ENCODE assay signal across 8 cellular contexts in the genomic region with DNA sequence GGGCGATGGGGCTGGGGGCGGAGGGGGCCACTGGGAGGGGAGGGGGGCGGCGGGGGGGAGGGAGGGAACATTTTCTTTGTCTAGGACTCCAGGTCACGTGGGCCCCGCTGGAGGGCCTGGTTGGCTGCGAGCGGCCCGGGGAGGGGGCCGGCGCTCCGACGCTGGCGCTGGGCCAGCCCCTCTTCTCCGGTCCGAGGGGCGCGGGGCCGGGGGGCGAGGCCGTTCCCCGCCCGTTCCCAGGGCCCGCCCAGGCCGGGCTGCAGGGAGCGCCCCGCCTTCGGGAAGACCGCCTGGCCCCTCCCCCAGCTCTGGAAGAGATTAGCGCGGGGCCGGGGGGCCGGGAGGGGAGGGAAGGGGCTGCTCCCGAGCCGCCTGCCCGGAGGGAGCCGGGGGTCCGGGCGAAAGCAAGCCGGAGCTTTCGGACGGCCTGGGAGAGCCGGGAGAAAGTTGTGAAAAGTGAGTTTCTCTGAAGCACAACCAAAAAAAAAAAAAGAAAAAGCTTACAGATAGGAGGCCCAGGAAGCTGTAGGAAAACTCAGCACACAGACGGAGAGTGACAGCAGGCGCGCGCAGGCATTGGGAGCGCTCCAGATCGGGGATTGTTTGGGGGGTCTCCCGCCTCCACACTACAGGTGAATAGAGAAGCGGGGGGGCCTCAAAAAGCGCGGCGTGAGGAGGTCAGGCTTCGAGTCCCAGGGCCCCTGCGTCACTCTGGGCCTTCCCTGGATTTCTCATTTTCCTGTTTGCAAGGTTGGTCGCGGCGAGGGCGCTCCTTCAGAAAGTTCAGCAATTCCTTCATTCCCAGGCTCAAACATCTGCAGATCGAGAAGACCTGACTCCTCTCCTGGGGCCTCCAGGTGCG.
A peak's percentile ranks its signal among the peaks of the same experiment; 100 is the strongest.
DNase-seq lines count a peak whose midpoint lies in the region; ATAC-seq and TF ChIP-seq lines count a peak whose summit lies in the region.

No MANE protein-coding gene starts in this region.

- peak overlapping the region; percentile 98 for H3K4me2 ChIP-seq in neuronal stem cell (ENCODE audit: insufficient read depth, low read length, poor library complexity, severe bottlenecking)

- peaks cover 0 to 43% (median 15%) of the 10 kb centered on the region in 3 donors for H3K36me3 Mint-ChIP-seq in CD8-positive, alpha-beta memory T cell
- H3K36me3 Mint-ChIP-seq in activated T-helper 1 cell treated with anti-CD3 and anti-CD28 coated beads, Interleukin-12 subunit alpha, Interleukin-12 subunit beta, Interleukin-2, Interleukin-4 antibody, amounts not matched to agents 30 ng/mL and 10 ng/mL and 1 ng/mL, durations not matched to agents 14 hours and 24 hours and 36 hours (ENCODE audit: low read depth), result peaks cover 52% of the 10 kb centered on the region

- peak overlapping the region; percentile 82 for H2BK15ac ChIP-seq in neuronal stem cell (ENCODE audit: low read length)

- intact Hi-C loops in activated T-helper 1 cell treated with anti-CD3 and anti-CD28 coated beads, Interleukin-12 subunit alpha, Interleukin-12 subunit beta, Interleukin-2, Interleukin-4 antibody, amounts not matched to agents 30 ng/mL and 10 ng/mL and 1 ng/mL, durations not matched to agents 14 hours and 24 hours and 36 hours (cut with micrococcal nuclease), result loop anchor here (2.0 kb wide), 1 partner anchor 22 kb away; no protein-coding TSS in a partner anchor

- peaks cover 7% of the 10 kb centered on the region for H3K36me3 ChIP-seq in CD8-positive, alpha-beta memory T cell (ENCODE audit: insufficient read depth, low read length)
- H3K36me3 ChIP-seq in neuronal stem cell (replicated peaks in 1 of 2; ENCODE audit: control insufficient read depth in 2 of 2, insufficient read depth in 2 of 2, low read length in 2 of 2) (peaks cover 7 to 20% of the 10 kb centered on the region in 2 donors), urinary bladder (ENCODE audit: insufficient read depth) (no peaks in the 10 kb centered on the region)

- H2BK12ac ChIP-seq in neuronal stem cell (ENCODE audit: low read length), result no peak overlapping the region

- peak overlapping the region; percentile 76 for H3K14ac ChIP-seq in neuronal stem cell (ENCODE audit: low read length)

- POLR2A ChIA-PET in CD8-positive, alpha-beta memory T cell (lab: Charles Lee), result interaction anchor here (0.6 to 2.6 kb wide), 11 partner anchors 15 to 592 kb away, joined by 3 to 20 read pairs (median 3); no protein-coding TSS in a partner anchor

- H3K79me1 ChIP-seq in neuronal stem cell (ENCODE audit: low read depth, low read length), result peaks cover 13% of the 10 kb centered on the region

- H3K27me3 Mint-ChIP-seq in CD8-positive, alpha-beta memory T cell, result peaks cover 0 to 4% of the 10 kb centered on the region in 2 donors
- no peaks in the 10 kb centered on the region for H3K27me3 Mint-ChIP-seq in activated T-helper 1 cell treated with anti-CD3 and anti-CD28 coated beads, Interleukin-12 subunit alpha, Interleukin-12 subunit beta, Interleukin-2, Interleukin-4 antibody, amounts not matched to agents 30 ng/mL and 10 ng/mL and 1 ng/mL, durations not matched to agents 14 hours and 24 hours and 36 hours (ENCODE audit: insufficient read depth)

- H3K9me3 ChIP-seq in CD8-positive, alpha-beta memory T cell (ENCODE audit: low read length), result no peaks in the 10 kb centered on the region
- no peaks in the 10 kb centered on the region for H3K9me3 ChIP-seq in neuronal stem cell (replicated peaks in 1 of 2; ENCODE audit: control insufficient read depth in 2 of 2, insufficient read depth in 1 of 2, low read depth in 1 of 2, low read length in 2 of 2)

- peak overlapping the region; percentile 26 for H3K4me3 ChIP-seq in CD8-positive, alpha-beta memory T cell (ENCODE audit: low read length)
- H3K4me3 ChIP-seq in HFF-Myc (replicated peaks; ENCODE audit: low read depth, low read length) (peak overlapping the region; percentile 17; the same call in 1 of the 2 replicates), neuronal stem cell (ENCODE audit: low read length in 2 of 2) (peak overlapping the region; percentile 84 to 90), urinary bladder (ENCODE audit: low read depth, low read length) (peak overlapping the region; percentile 71)

- CTCF ChIA-PET in CD8-positive, alpha-beta memory T cell (lab: Charles Lee), result interaction anchor here (1.3 to 5.2 kb wide), 7 partner anchors 21 to 124 kb away, joined by 3 to 22 read pairs (median 7); no protein-coding TSS in a partner anchor

- peak overlapping the region; percentile 23 for H4K91ac ChIP-seq in neuronal stem cell (ENCODE audit: low read depth, low read length, poor library complexity)

- H3K4ac ChIP-seq in neuronal stem cell (ENCODE audit: low read length), result no peak overlapping the region

- H3K4me1 ChIP-seq in CD8-positive, alpha-beta memory T cell (ENCODE audit: insufficient read depth, low read length), result peaks cover 17% of the 10 kb centered on the region
- peaks cover 30 to 34% of the 10 kb centered on the region in 2 donors for H3K4me1 ChIP-seq in neuronal stem cell (ENCODE audit: control insufficient read depth in 2 of 2, insufficient read depth in 1 of 2, low read depth in 1 of 2, low read length in 2 of 2)
- peaks cover 3% of the 10 kb centered on the region for H3K4me1 ChIP-seq in urinary bladder (ENCODE audit: insufficient read depth)

- peak overlapping the region; percentile 100 for H2BK5ac ChIP-seq in neuronal stem cell (ENCODE audit: low read length)

- H3K18ac ChIP-seq in neuronal stem cell (ENCODE audit: low read length), result peak overlapping the region; percentile 73

- peak; percentile 32 to 76 (median 54) for DNase-seq in CD8-positive, alpha-beta memory T cell
- no peak for DNase-seq in HFF-Myc (ENCODE audit: extremely low read depth, low read depth)
- DNase-seq in NCI-H69 (lab: John Stamatoyannopoulos, UW), result peak; percentile 89
- peak; percentile 62 for DNase-seq in activated T-helper 1 cell treated with anti-CD3 and anti-CD28 coated beads, Interleukin-12 subunit alpha, Interleukin-12 subunit beta, Interleukin-2, Interleukin-4 antibody, amounts not matched to agents 30 ng/mL and 10 ng/mL and 1 ng/mL, durations not matched to agents 14 hours and 24 hours and 36 hours (ENCODE audit: low spot score)
- peak; percentile 27 for DNase-seq in fibroblast of the conjunctiva (ENCODE audit: low read depth)
- peak; percentile 94 for DNase-seq in neuronal stem cell (ENCODE audit: low spot score)

- H2AK5ac ChIP-seq in neuronal stem cell (ENCODE audit: low read depth, low read length), result peak overlapping the region; percentile 89

- peak overlapping the region; percentile 70 for H3K9ac ChIP-seq in neuronal stem cell (ENCODE audit: low read depth, low read length, poor library complexity)

- ATAC-seq in GM21526 (IDR thresholded peaks at IDR 0.05; ENCODE audit: low FRiP score, unreplicated experiment), result no peak

- H4K8ac ChIP-seq in neuronal stem cell (ENCODE audit: low read depth, low read length), result no peak overlapping the region

- peak overlapping the region; percentile 75 to 90 (median 83) for H3K4me3 Mint-ChIP-seq in CD8-positive, alpha-beta memory T cell
- H3K4me3 Mint-ChIP-seq in activated T-helper 1 cell treated with anti-CD3 and anti-CD28 coated beads, Interleukin-12 subunit alpha, Interleukin-12 subunit beta, Interleukin-2, Interleukin-4 antibody, amounts not matched to agents 30 ng/mL and 10 ng/mL and 1 ng/mL, durations not matched to agents 14 hours and 24 hours and 36 hours, result peak overlapping the region; percentile 77

- H2AFZ ChIP-seq in neuronal stem cell (ENCODE audit: low read length), result peak overlapping the region; percentile 92

- WGBS in neuronal stem cell (ENCODE audit: extremely low coverage in 2 of 2, insufficient read length in 2 of 2, insufficient replicate concordance in 1 of 2), 2 donors, result no CpG with 5 or more reads among the region's 62 CpGs
- 6% methylated on average over 59 of the region's 62 CpGs for WGBS in urinary bladder

- no peak overlapping the region for H3K27ac ChIP-seq in CD8-positive, alpha-beta memory T cell (ENCODE audit: low read depth, low read length)
- H3K27ac ChIP-seq in neuronal stem cell (replicated peaks; ENCODE audit: low read length) (peak overlapping the region; percentile 96), urinary bladder (ENCODE audit: low read depth) (peak overlapping the region; percentile 71)

- TF ChIP-seq CTCF in HFF-Myc (IDR thresholded peaks at IDR 0.05; ENCODE audit: low read depth, low read length, missing control alignments), result no peak

- H2BK120ac ChIP-seq in neuronal stem cell (ENCODE audit: low read depth, low read length), result peak overlapping the region; percentile 62

- H3K27ac Mint-ChIP-seq in CD8-positive, alpha-beta memory T cell, result peak overlapping the region; percentile 45 to 83 (median 68)
- peak overlapping the region; percentile 53 for H3K27ac Mint-ChIP-seq in activated T-helper 1 cell treated with anti-CD3 and anti-CD28 coated beads, Interleukin-12 subunit alpha, Interleukin-12 subunit beta, Interleukin-2, Interleukin-4 antibody, amounts not matched to agents 30 ng/mL and 10 ng/mL and 1 ng/mL, durations not matched to agents 14 hours and 24 hours and 36 hours

- H3K9me3 Mint-ChIP-seq in CD8-positive, alpha-beta memory T cell, result no peaks in the 10 kb centered on the region
- H3K9me3 Mint-ChIP-seq in activated T-helper 1 cell treated with anti-CD3 and anti-CD28 coated beads, Interleukin-12 subunit alpha, Interleukin-12 subunit beta, Interleukin-2, Interleukin-4 antibody, amounts not matched to agents 30 ng/mL and 10 ng/mL and 1 ng/mL, durations not matched to agents 14 hours and 24 hours and 36 hours, result no peaks in the 10 kb centered on the region

- H3K4me1 Mint-ChIP-seq in CD8-positive, alpha-beta memory T cell, result peaks cover 30 to 43% (median 37%) of the 10 kb centered on the region in 3 donors
- peaks cover 31% of the 10 kb centered on the region for H3K4me1 Mint-ChIP-seq in activated T-helper 1 cell treated with anti-CD3 and anti-CD28 coated beads, Interleukin-12 subunit alpha, Interleukin-12 subunit beta, Interleukin-2, Interleukin-4 antibody, amounts not matched to agents 30 ng/mL and 10 ng/mL and 1 ng/mL, durations not matched to agents 14 hours and 24 hours and 36 hours (ENCODE audit: low read depth)

- no peaks in the 10 kb centered on the region for H3K27me3 ChIP-seq in CD8-positive, alpha-beta memory T cell (ENCODE audit: insufficient read depth, low read length, poor library complexity, severe bottlenecking)
- H3K27me3 ChIP-seq in neuronal stem cell (ENCODE audit: control insufficient read depth in 3 of 3, insufficient read depth in 3 of 3, low read depth in 1 of 3, low read length in 3 of 3), result no peaks in the 10 kb centered on the region

- H3K23ac ChIP-seq in neuronal stem cell (ENCODE audit: low read depth, low read length, poor library complexity), result peak overlapping the region; percentile 23

Comparison
In these comparisons a context has a peak if more than half of its experiments do, and no peak if none do; other contexts are left out.
1. H3K4me3 ChIP-seq: peak in every context shown above with its lines; median percentile 87 in neuronal stem cell; 71 in urinary bladder; 26 in CD8-positive, alpha-beta memory T cell; 17 in HFF-Myc.